ENCODE assay signal across 9 cellular contexts in the genomic region with DNA sequence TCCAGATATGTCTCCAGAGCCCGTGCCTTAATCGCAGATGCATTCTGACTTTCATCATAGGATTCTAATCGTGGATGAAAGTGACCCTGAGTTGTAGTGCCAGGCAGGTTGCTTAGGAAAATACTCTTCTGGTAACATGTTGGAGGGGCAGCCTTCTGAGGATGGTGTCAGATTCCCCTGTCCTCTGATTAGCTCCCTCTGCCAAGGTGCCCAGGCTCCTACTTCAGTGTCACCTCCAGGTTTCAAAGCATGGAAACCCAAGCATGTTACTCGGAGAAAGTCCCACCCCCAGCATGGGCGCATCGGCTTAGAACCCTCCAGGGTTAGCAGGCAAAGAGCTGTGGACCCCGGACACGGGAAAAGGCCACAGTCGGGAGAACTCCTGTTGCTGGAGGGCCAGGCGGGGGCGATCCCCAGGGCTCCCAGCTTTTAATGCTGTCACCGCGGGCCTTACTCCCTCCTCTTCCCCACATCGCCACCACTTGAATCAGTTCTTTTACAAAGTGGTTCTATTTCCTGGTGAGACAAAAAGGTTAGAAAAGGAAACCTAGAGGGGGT. TPM values are rescaled to one million over a fixed set of nuclear protein-coding genes. Genes with fewer than 3 reads are reported as not detected.
A peak's percentile ranks its signal among the peaks of the same experiment; 100 is the strongest.
DNase-seq lines count a peak whose midpoint lies in the region; ATAC-seq, FAIRE-seq and TF ChIP-seq lines count a peak whose summit lies in the region.
"Had no signal": no experiment of that assay in that cellular context is flagged by ENCODE, and none has a peak within 500 bp of the region (broad histone marks: within the 10 kb centered on the region; RNA-seq: fewer than 3 reads in every experiment).

No MANE protein-coding gene starts in this region.

- POLR2A ChIA-PET in GM10248 (lab: Yijun Ruan, JAX): no interaction called here

- no peaks in the 10 kb centered on the region for H3K27me3 ChIP-seq in MG63
- no peaks in the 10 kb centered on the region for H3K27me3 ChIP-seq in astrocyte (ENCODE audit: insufficient read depth, low read length)
- H3K27me3 ChIP-seq in thymus (ENCODE audit: control insufficient read depth, insufficient read depth): no peaks in the 10 kb centered on the region

- H3K36me3 Mint-ChIP-seq in astrocyte (ENCODE audit: low read depth, unreplicated experiment): peaks cover 12% of the 10 kb centered on the region

- DNase-seq in DMS153 treated with DMSO at 0.1 percent for 48 hours (lab: John Stamatoyannopoulos, UW; ENCODE audit: unreplicated experiment) (peak; percentile 76), DMS153 (lab: John Stamatoyannopoulos, UW) (no peak), MG63 (no peak), astrocyte (ENCODE audit: low read depth) (no peak), left colon (no peak), GM10248 (ENCODE audit: extremely low spot score) (no peak)

- H3K4me3 Mint-ChIP-seq in astrocyte (ENCODE audit: unreplicated experiment): peak overlapping the region; percentile 88

- CTCF ChIA-PET in GM10248 (lab: Yijun Ruan, JAX): interaction anchor here (1.1 to 1.4 kb wide), 3 partner anchors 33 to 50 kb away, joined by 3 to 5 read pairs (median 3); no protein-coding TSS in a partner anchor

- peak; percentile 1 for ATAC-seq in left colon
- no peak for ATAC-seq in HG02642 (IDR thresholded peaks at IDR 0.05; ENCODE audit: poor library complexity, unreplicated experiment)
- ATAC-seq: A549 had no signal

- TF ChIP-seq CTCF in astrocyte (IDR thresholded peaks at IDR 0.05; ENCODE audit: insufficient read depth, low read depth, low read length) (no peak), GM10248 (IDR thresholded peaks at IDR 0.05; ENCODE audit: control extremely low read depth, extremely low read depth, low read depth, missing control alignments) (no peak)

- H3K4me3 ChIP-seq in MG63: peak overlapping the region; percentile 44
- H3K4me3 ChIP-seq in astrocyte (ENCODE audit: insufficient read depth, low read depth, low read length): peak overlapping the region; percentile 73
- peak overlapping the region; percentile 60 for H3K4me3 ChIP-seq in thymus (ENCODE audit: low read length)
- H3K4me3 ChIP-seq: A549 had no signal

- peak overlapping the region; percentile 81 for H3K9ac ChIP-seq in astrocyte (ENCODE audit: low read length)

- no peak for FAIRE-seq in astrocyte (lab: Jason Lieb, UNC)
- FAIRE-seq: A549 had no signal

- intact Hi-C loops in left colon (cut with DNase I, micrococcal nuclease): no loop called here

- no peaks in the 10 kb centered on the region for H3K9me3 Mint-ChIP-seq in astrocyte (ENCODE audit: unreplicated experiment)

- H3K27ac Mint-ChIP-seq in astrocyte (ENCODE audit: unreplicated experiment): peak overlapping the region; percentile 34

- H3K36me3 ChIP-seq in MG63 (no peaks in the 10 kb centered on the region), astrocyte (ENCODE audit: insufficient read depth, low read length) (no peaks in the 10 kb centered on the region), thymus (ENCODE audit: control insufficient read depth, insufficient read depth) (no peaks in the 10 kb centered on the region)

- H3K27me3 Mint-ChIP-seq in astrocyte (ENCODE audit: low read depth, unreplicated experiment): no peaks in the 10 kb centered on the region

- H3K27ac ChIP-seq in astrocyte (ENCODE audit: low read depth, low read length) (peak overlapping the region; percentile 77), thymus (ENCODE audit: low read depth) (peak overlapping the region; percentile 73)
- H3K27ac ChIP-seq: A549 had no signal

- H3K9me3 ChIP-seq in MG63 (no peaks in the 10 kb centered on the region), astrocyte (ENCODE audit: insufficient read depth, low read depth, low read length) (no peaks in the 10 kb centered on the region), thymus (ENCODE audit: control insufficient read depth) (no peaks in the 10 kb centered on the region)
- H3K9me3 ChIP-seq: A549 had no signal

- H4K20me1 ChIP-seq in astrocyte (ENCODE audit: insufficient read depth, low read length): no peaks in the 10 kb centered on the region

- peak overlapping the region; percentile 74 for H2AFZ ChIP-seq in astrocyte (ENCODE audit: low read depth, low read length)

- H3K4me1 Mint-ChIP-seq in astrocyte (ENCODE audit: low read depth, unreplicated experiment): peaks cover 12% of the 10 kb centered on the region

- H3K4me2 ChIP-seq in astrocyte (ENCODE audit: low read length): peak overlapping the region; percentile 92
- H3K4me2 ChIP-seq: A549 had no signal

- peaks cover 6% of the 10 kb centered on the region for H3K79me2 ChIP-seq in astrocyte (ENCODE audit: insufficient read depth, low read length)

- peaks cover 12% of the 10 kb centered on the region for H3K4me1 ChIP-seq in astrocyte (ENCODE audit: insufficient read depth, low read length)
- H3K4me1 ChIP-seq in thymus (ENCODE audit: control insufficient read depth, insufficient read depth, low read length): peaks cover 8% of the 10 kb centered on the region

- 22% methylated on average over 14 of the region's 14 CpGs for WGBS in thymus

RNA-seq across cellular contexts. Expression of a gene that starts 44.5 kb away (rescaled TPM):
- 7.0 and 10.5 TPM in 2 replicates for total RNA-seq in MG63 (2014; rRNA removed; shearing (Covaris generic); ENCODE audit: low replicate concordance)
- 46.4 and 51.8 TPM in 2 replicates for total RNA-seq in astrocyte
- 100 to 1,000 TPM; 123 to 145 TPM for total RNA-seq in left colon
- 5.3 TPM for polyA plus RNA-seq in thymus
